13 cellular contexts compared by ENCODE assay signal in genomic region chr9:89664896-89665329, GRCh38.
DNase-seq lines count a peak whose midpoint lies in the region; ATAC-seq, FAIRE-seq and TF ChIP-seq lines count a peak whose summit lies in the region.
"Had no signal": no experiment of that assay in that cellular context is flagged by ENCODE, and none has a peak within 500 bp of the region (broad histone marks: within the 10 kb centered on the region; RNA-seq: fewer than 3 reads in every experiment).

No MANE protein-coding gene starts in this region.

- DNase-seq in NCI-H187 (lab: John Stamatoyannopoulos, UW) (peak; percentile 20 to 47), bronchial epithelial cell (ENCODE audit: low read depth) (peak; percentile 23), mesendoderm (peak; percentile 51), sciatic nerve (ENCODE audit: low spot score) (no peak)
- no peak for DNase-seq in stimulated activated CD4-positive, alpha-beta T cell treated with anti-CD3 and anti-CD28 coated beads, Interleukin-15, amount 100 ng/mL, for 24 hours
- no peak for DNase-seq in stimulated activated naive CD4-positive, alpha-beta T cell treated with Interleukin-2 at 50 U/mL for 16 hours (lab: John Stamatoyannopoulos, UW)
- DNase-seq: activated naive CD4-positive, alpha-beta T cell treated with Interleukin-2 at 50 U/mL for 16 hours; naive thymus-derived CD8-positive, alpha-beta T cell; T-helper 2 cell had no signal

- no CpG with 5 or more reads among the region's 13 CpGs for WGBS in mesendoderm (ENCODE audit: extremely low coverage, insufficient coverage, low lambda C conversion rate)

- no peak overlapping the region for H2BK120ac ChIP-seq in mesendoderm (ENCODE audit: low read depth, low read length)

- no peak overlapping the region for H3K18ac ChIP-seq in mesendoderm (ENCODE audit: low read length)

- no peak overlapping the region for H3K56ac ChIP-seq in mesendoderm (ENCODE audit: low read length)

- H3K4me2 ChIP-seq in mesendoderm (ENCODE audit: low read length) = no peak overlapping the region

- H3K4ac ChIP-seq in mesendoderm (ENCODE audit: low read depth, low read length) = no peak overlapping the region

- H2BK5ac ChIP-seq in mesendoderm (ENCODE audit: low read length) = no peak overlapping the region

- no peak for TF ChIP-seq CTCF in C4-2B (conservative IDR thresholded peaks at IDR 0.05)
- no peak for TF ChIP-seq CTCF in bronchial epithelial cell (IDR thresholded peaks at IDR 0.05; ENCODE audit: insufficient read depth, low read length, severe bottlenecking)

- H3K4me3 ChIP-seq in bronchial epithelial cell (ENCODE audit: low read depth, low read length) (no peak overlapping the region), mesendoderm (ENCODE audit: low read length) (no peak overlapping the region)
- H3K4me3 ChIP-seq: skin epidermis had no signal

- no peak for ATAC-seq in GM19455 (IDR thresholded peaks at IDR 0.05; ENCODE audit: unreplicated experiment)
- ATAC-seq in sciatic nerve = no peak
- ATAC-seq: naive thymus-derived CD8-positive, alpha-beta T cell had no signal

- H3K9ac ChIP-seq in mesendoderm (ENCODE audit: low read length) = no peak overlapping the region

- H3K36me3 ChIP-seq in bronchial epithelial cell (ENCODE audit: control insufficient read depth, insufficient read depth, low read length) = no peaks in the 10 kb centered on the region
- no peaks in the 10 kb centered on the region for H3K36me3 ChIP-seq in mesendoderm (ENCODE audit: control insufficient read depth, insufficient read depth, low read length)

- H3K79me2 ChIP-seq in mesendoderm (ENCODE audit: control insufficient read depth, insufficient read depth, low read length) = no peaks in the 10 kb centered on the region

- no peaks in the 10 kb centered on the region for H3K79me1 ChIP-seq in mesendoderm (ENCODE audit: low read length)

- intact Hi-C loops in sciatic nerve (cut with DNase I) = no loop called here

- H3K23ac ChIP-seq in mesendoderm (ENCODE audit: low read length) = no peak overlapping the region

- no peak overlapping the region for H4K5ac ChIP-seq in mesendoderm (ENCODE audit: low read length)

- H4K8ac ChIP-seq in mesendoderm (ENCODE audit: low read depth, low read length) = no peak overlapping the region

- H3K4me1 ChIP-seq in mesendoderm (ENCODE audit: control insufficient read depth, low read depth, low read length) = peaks cover 3% of the 10 kb centered on the region

- H2BK15ac ChIP-seq in mesendoderm (replicated peaks; ENCODE audit: low read depth) = no peak overlapping the region

- no peak for FAIRE-seq in bronchial epithelial cell (lab: Jason Lieb, UNC)
- FAIRE-seq: GM18507 had no signal

- peak overlapping the region; percentile 89 for H3K27ac ChIP-seq in C4-2B
- H3K27ac ChIP-seq in mesendoderm (ENCODE audit: low read depth, low read length) = no peak overlapping the region
- H3K27ac ChIP-seq: skin epidermis had no signal

- H3K27me3 ChIP-seq in bronchial epithelial cell (ENCODE audit: control insufficient read depth, insufficient read depth, low read length) = peaks cover 2% of the 10 kb centered on the region
- H3K27me3 ChIP-seq in mesendoderm (ENCODE audit: insufficient read depth, low read length, poor library complexity) = no peaks in the 10 kb centered on the region

- H2AK5ac ChIP-seq in mesendoderm (ENCODE audit: low read length) = no peak overlapping the region

Comparison
In these comparisons a context has a peak if more than half of its experiments do, and no peak if none do; other contexts are left out.
1. DNase-seq: peak in NCI-H187 (2 of 2), bronchial epithelial cell (single experiment) and mesendoderm (single experiment); none in stimulated activated CD4-positive, alpha-beta T cell treated with anti-CD3 and anti-CD28 coated beads, Interleukin-15, amount 100 ng/mL, for 24 hours (single experiment), sciatic nerve (single experiment) and stimulated activated naive CD4-positive, alpha-beta T cell treated with Interleukin-2 at 50 U/mL for 16 hours (single experiment).